In the genomic region with DNA sequence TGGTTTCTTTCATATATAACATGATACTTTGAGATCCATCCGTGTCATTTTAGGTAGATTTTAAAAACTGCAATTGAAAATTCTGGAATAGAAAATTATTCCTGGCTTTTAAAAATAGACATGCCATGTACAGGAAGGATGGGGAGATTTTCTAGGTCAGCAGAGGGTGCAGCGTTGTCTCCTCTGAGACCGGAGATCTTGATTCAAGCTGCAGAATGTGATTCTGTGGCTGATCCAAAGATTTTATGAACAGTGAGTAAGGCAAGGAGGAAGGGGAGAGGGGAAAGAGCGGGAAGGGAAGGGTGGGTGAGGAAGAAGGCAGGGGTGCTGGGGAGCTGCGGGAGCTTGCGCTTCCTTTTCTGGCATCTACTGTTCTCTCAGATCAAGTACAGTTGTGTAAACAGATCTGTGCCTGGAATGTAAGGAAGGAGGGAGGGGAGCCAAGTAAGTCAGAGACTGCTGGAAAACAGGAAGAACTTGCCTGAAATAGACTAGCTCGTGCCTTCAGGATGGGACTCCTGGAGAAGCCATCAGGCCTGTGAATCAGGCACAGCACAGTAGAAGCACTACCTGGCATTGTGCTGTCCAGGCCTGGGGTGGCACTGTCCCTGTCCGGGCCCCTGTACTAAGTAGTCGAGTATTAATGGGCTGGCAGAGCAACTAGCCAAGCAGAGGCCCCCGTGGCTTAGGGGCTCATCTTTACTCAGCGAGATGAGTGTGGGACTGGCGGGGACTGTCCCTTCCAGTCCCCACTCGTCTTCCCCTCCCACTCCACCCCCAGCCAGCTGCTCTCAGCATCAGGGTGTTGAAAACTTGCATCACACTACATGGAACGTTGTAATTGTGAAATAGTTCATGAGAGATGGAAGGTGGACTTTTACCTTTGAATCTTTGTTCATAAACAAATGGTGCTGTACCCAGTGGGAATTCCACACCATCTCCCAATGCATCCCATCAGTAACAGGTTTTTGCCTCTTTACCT, we compare ENCODE assay signal across 8 cellular contexts.
DNase-seq lines count a peak whose midpoint lies in the region; ATAC-seq and TF ChIP-seq lines count a peak whose summit lies in the region.

No MANE protein-coding gene starts in this region.

- 11% methylated on average over 11 of the region's 14 CpGs for WGBS in suprapubic skin

- H3K27ac ChIP-seq in coronary artery (peak overlapping the region; percentile 62 to 88), suprapubic skin (peak overlapping the region; percentile 53)

- no peaks in the 10 kb centered on the region for H3K9me3 ChIP-seq in suprapubic skin

- H3K4me1 Mint-ChIP-seq in nephron (peaks cover 27% of the 10 kb centered on the region), immature natural killer cell (peaks cover 7 to 8% of the 10 kb centered on the region in 2 donors)

- H3K4me1 ChIP-seq in suprapubic skin, result peaks cover 17% of the 10 kb centered on the region

- H3K27me3 ChIP-seq in suprapubic skin, result no peaks in the 10 kb centered on the region

- H3K4me3 Mint-ChIP-seq in nephron, result no peak overlapping the region
- no peak overlapping the region for H3K4me3 Mint-ChIP-seq in immature natural killer cell

- no peaks in the 10 kb centered on the region for H3K9me3 Mint-ChIP-seq in nephron
- H3K9me3 Mint-ChIP-seq in immature natural killer cell, result no peaks in the 10 kb centered on the region

- peak overlapping the region; percentile 53 for H3K4me3 ChIP-seq in coronary artery
- no peak overlapping the region for H3K4me3 ChIP-seq in suprapubic skin

- ATAC-seq in GM19324 (IDR thresholded peaks at IDR 0.05; ENCODE audit: low FRiP score, unreplicated experiment), result no peak

- DNase-seq in GM04504 (ENCODE audit: low read depth) (peak; percentile 30), M059J (ENCODE audit: low read depth) (peak; percentile 22), coronary artery (ENCODE audit: low spot score) (no peak), suprapubic skin (ENCODE audit: low spot score in 2 of 2) (peak in 1 of 2 donors; percentile 55), AML-193 (lab: John Stamatoyannopoulos, UW) (no peak), immature natural killer cell (no peak)

- no peak for TF ChIP-seq POLR2A in suprapubic skin (IDR thresholded peaks at IDR 0.05)

- H3K27ac Mint-ChIP-seq in nephron, result peak overlapping the region; percentile 58 to 86 (median 84)
- H3K27ac Mint-ChIP-seq in immature natural killer cell, result no peak overlapping the region

- H3K36me3 Mint-ChIP-seq in nephron (ENCODE audit: low read depth), result no peaks in the 10 kb centered on the region
- H3K36me3 Mint-ChIP-seq in immature natural killer cell, result no peaks in the 10 kb centered on the region

- peaks cover 5% of the 10 kb centered on the region for H3K27me3 Mint-ChIP-seq in nephron (ENCODE audit: low read depth)
- H3K27me3 Mint-ChIP-seq in immature natural killer cell (ENCODE audit: low read depth in 3 of 3), result peaks cover 0 to 7% (median 2%) of the 10 kb centered on the region in 3 donors

- no peak for TF ChIP-seq EP300 in suprapubic skin (IDR thresholded peaks at IDR 0.05)

- no peaks in the 10 kb centered on the region for H3K36me3 ChIP-seq in suprapubic skin

- TF ChIP-seq CTCF in coronary artery (IDR thresholded peaks at IDR 0.05), result no peak
- TF ChIP-seq CTCF in nephron (IDR thresholded peaks at IDR 0.05; ENCODE audit: unreplicated experiment in 3 of 3), result no peak
- TF ChIP-seq CTCF in suprapubic skin (IDR thresholded peaks at IDR 0.05), result no peak

Comparison
In these comparisons a context has a peak if more than half of its experiments do, and no peak if none do; other contexts are left out.
1. DNase-seq: peak in GM04504 (single experiment) and M059J (single experiment); none in coronary artery (single experiment), AML-193 (0 of 2) and immature natural killer cell (0 of 3).
2. H3K27ac Mint-ChIP-seq: peak in nephron (3 of 3); none in immature natural killer cell (0 of 6).